In the genomic region with DNA sequence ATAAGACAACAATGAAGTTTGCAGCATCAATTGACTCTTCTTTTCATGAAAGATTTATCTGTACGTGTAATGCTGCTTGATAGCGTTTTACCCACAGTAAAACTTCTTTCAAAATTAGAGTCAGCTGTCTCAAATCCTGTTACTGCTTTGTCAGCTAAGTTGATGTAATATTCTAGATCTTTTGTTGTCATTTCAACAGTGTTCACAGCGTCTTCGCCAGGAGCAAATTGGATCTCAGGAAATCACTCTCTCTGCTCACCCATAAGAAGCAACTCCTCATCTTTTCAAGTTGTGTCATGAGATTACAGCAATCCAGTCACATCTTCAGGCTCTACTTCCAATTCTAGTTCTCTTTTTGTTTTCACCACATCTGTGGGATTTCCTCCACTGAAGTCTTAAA, we compare ENCODE assay signal across 17 cellular contexts. TPM values are rescaled to one million over a fixed set of nuclear protein-coding genes. Genes with fewer than 3 reads are reported as not detected.
DNase-seq lines count a peak whose midpoint lies in the region; ATAC-seq lines count a peak whose summit lies in the region.
"Had no signal": no experiment of that assay in that cellular context is flagged by ENCODE, and none has a peak within 500 bp of the region (broad histone marks: within the 10 kb centered on the region; RNA-seq: fewer than 3 reads in every experiment).

No MANE protein-coding gene starts in this region.

- peaks cover 85% of the 10 kb centered on the region for H3K4me1 Mint-ChIP-seq in stimulated activated naive CD8-positive, alpha-beta T cell treated with anti-CD3 and anti-CD28 coated beads, Interleukin-15, Interleukin-2, amounts not matched to agents 100 ng/mL and 50 ng/mL, for 24 hours (ENCODE audit: low read depth)
- H3K4me1 Mint-ChIP-seq in T-cell = peaks cover 86 to 87% (median 87%) of the 10 kb centered on the region in 3 donors

- no peak for ATAC-seq in stimulated activated naive CD8-positive, alpha-beta T cell treated with anti-CD3 and anti-CD28 coated beads, Interleukin-15, Interleukin-2, amounts not matched to agents 100 U/mL and 50 U/mL, for 24 hours
- ATAC-seq in T-cell (replicated peaks in 1 of 4) = peak in 1 of 4 experiments; percentile 15
- ATAC-seq: HCT116, heart left ventricle had no signal

- H3K27me3 Mint-ChIP-seq in stimulated activated naive CD8-positive, alpha-beta T cell treated with anti-CD3 and anti-CD28 coated beads, Interleukin-15, Interleukin-2, amounts not matched to agents 100 ng/mL and 50 ng/mL, for 24 hours = no peaks in the 10 kb centered on the region
- H3K27me3 Mint-ChIP-seq in T-cell = no peaks in the 10 kb centered on the region

- H3K4me3 Mint-ChIP-seq in stimulated activated naive CD8-positive, alpha-beta T cell treated with anti-CD3 and anti-CD28 coated beads, Interleukin-15, Interleukin-2, amounts not matched to agents 100 ng/mL and 50 ng/mL, for 24 hours = no peak overlapping the region
- peak overlapping the region in 2 of 3 donors; percentile 2 to 47 for H3K4me3 Mint-ChIP-seq in T-cell

- H3K36me3 Mint-ChIP-seq in stimulated activated naive CD8-positive, alpha-beta T cell treated with anti-CD3 and anti-CD28 coated beads, Interleukin-15, Interleukin-2, amounts not matched to agents 100 ng/mL and 50 ng/mL, for 24 hours (ENCODE audit: low read depth) = peaks cover 14% of the 10 kb centered on the region
- peaks cover 17% of the 10 kb centered on the region for H3K36me3 Mint-ChIP-seq in T-cell

- DNase-seq in stimulated activated naive CD8-positive, alpha-beta T cell treated with anti-CD3 and anti-CD28 coated beads, Interleukin-15, Interleukin-2, amounts not matched to agents 100 U/mL and 50 U/mL, for 24 hours = no peak
- no peak for DNase-seq in T-cell
- peak; percentile 43 for DNase-seq in fibroblast of gingiva (ENCODE audit: low read depth)
- DNase-seq in NCI-H1930 (lab: John Stamatoyannopoulos, UW) = no peak
- DNase-seq in NCI-H2227 treated with DMSO at 0.1 percent for 48 hours (lab: John Stamatoyannopoulos, UW) = no peak
- no peak for DNase-seq in central memory CD4-positive, alpha-beta T cell
- DNase-seq: activated CD8-positive, alpha-beta memory T cell treated with anti-CD3 and anti-CD28 coated beads, Interleukin-2, amount 50 U/mL, for 48 hours; AML-193; effector CD4-positive, alpha-beta T cell; esophagus squamous epithelium; heart left ventricle; NCI-H2029; stimulated activated CD4-positive, alpha-beta T cell treated with anti-CD3 and anti-CD28 coated beads, Interleukin-4, amount 100 ng/mL, for 4 hours; SW 1271; WERI-Rb-1 had no signal

- no peaks in the 10 kb centered on the region for H3K9me3 Mint-ChIP-seq in stimulated activated naive CD8-positive, alpha-beta T cell treated with anti-CD3 and anti-CD28 coated beads, Interleukin-15, Interleukin-2, amounts not matched to agents 100 ng/mL and 50 ng/mL, for 24 hours
- H3K9me3 Mint-ChIP-seq in T-cell = no peaks in the 10 kb centered on the region

- H3K27ac Mint-ChIP-seq in stimulated activated naive CD8-positive, alpha-beta T cell treated with anti-CD3 and anti-CD28 coated beads, Interleukin-15, Interleukin-2, amounts not matched to agents 100 ng/mL and 50 ng/mL, for 24 hours = peak overlapping the region; percentile 13
- H3K27ac Mint-ChIP-seq in T-cell = peak overlapping the region; percentile 69 to 89

- CTCF ChIA-PET in T-cell (lab: Charles Lee) = interaction anchor here in 1 of 2 donors (0.5 kb wide), 1 partner anchor 14 kb away, joined by 3 read pairs; no protein-coding TSS in a partner anchor

- POLR2A ChIA-PET in T-cell (lab: Charles Lee) = interaction anchor here in 1 of 2 donors (0.6 kb wide), 1 partner anchor 9 kb away, joined by 12 read pairs; a partner anchor contains a TSS

RNA-seq across cellular contexts. Expression of a gene that starts 9.5 kb away (rescaled TPM):
- 100 to 1,000 TPM in 2 of 5 donors, 10 to 100 TPM in 3; 80.8 to 140 (median 86.3) TPM for total RNA-seq in T-cell
